Comparison of ENCODE assay signal across 9 cellular contexts in the genomic region with DNA sequence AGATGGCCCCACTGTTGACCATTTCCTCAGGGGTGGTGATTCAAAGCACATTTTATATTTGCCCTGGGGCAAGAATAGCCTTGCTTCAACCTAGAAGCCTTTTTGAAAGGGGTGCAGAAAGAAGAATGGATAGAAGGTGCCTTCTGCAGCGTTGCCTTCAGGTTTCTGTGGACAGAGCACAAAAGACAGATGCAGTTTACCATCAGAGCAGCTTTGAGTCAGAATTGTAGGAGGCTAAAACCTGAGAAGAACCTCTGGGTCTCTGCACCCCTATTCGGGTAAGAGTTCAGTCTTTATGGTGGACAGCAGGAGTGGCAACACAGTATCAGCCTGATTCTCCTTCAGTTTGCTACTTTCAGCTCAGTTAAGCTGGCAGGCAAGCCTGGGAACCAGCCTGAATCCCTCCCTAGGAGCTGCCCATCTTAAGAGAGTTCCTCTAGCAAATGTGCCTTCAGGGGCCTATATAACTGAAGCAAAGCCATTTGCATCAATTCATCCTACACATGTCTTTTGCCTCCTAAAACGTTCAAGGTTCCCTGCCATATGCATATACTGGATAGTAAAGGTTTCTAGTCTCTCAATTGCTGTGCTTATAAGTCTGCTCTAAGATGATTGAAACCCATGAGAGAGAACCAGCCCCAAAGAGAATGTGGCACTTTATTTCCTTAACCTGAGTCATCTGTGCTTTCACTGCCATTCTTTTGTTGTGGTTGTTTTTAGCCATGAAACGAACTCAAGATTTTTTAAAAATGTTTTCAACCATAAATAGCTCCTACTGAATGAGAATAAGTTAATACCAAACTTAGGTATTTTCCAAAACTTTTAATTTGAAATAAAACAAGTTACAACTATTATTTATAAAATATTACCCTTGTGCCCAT.
DNase-seq lines count a peak whose midpoint lies in the region; ATAC-seq and TF ChIP-seq lines count a peak whose summit lies in the region.
"Had no signal": no experiment of that assay in that cellular context is flagged by ENCODE, and none has a peak within 500 bp of the region (broad histone marks: within the 10 kb centered on the region; RNA-seq: fewer than 3 reads in every experiment).

No MANE protein-coding gene starts in this region.

- H4K20me1 ChIP-seq in hepatocyte (ENCODE audit: insufficient read depth, poor library complexity, severe bottlenecking), result no peaks in the 10 kb centered on the region

- intact Hi-C loops in posterior vena cava (cut with DNase I), result no loop called here

- H3K4me1 ChIP-seq in hepatocyte (ENCODE audit: insufficient read depth), result peaks cover 28% of the 10 kb centered on the region

- H3K4me2 ChIP-seq in hepatocyte, result peak overlapping the region; percentile 41

- TF ChIP-seq CTCF in hepatocyte (IDR thresholded peaks at IDR 0.05; ENCODE audit: poor library complexity), result no peak

- H3K36me3 ChIP-seq in hepatocyte (replicated peaks; ENCODE audit: insufficient read depth, low read depth), result no peaks in the 10 kb centered on the region

- peak overlapping the region; percentile 38 for H3K27ac ChIP-seq in hepatocyte

- WGBS in hepatocyte (ENCODE audit: low lambda C conversion rate, missing lambda C conversion rate), result 65% methylated on average over 4 of the region's 4 CpGs

- peaks cover 33% of the 10 kb centered on the region for H3K79me2 ChIP-seq in hepatocyte

- H3K27me3 ChIP-seq in hepatocyte, result no peaks in the 10 kb centered on the region

- peak; percentile 59 for ATAC-seq in GM18511 (IDR thresholded peaks at IDR 0.05; ENCODE audit: unreplicated experiment)
- ATAC-seq in HG02571 (IDR thresholded peaks at IDR 0.05; ENCODE audit: unreplicated experiment), result peak; percentile 55
- ATAC-seq in HG03045 (IDR thresholded peaks at IDR 0.05; ENCODE audit: unreplicated experiment), result no peak

- H3K9me3 ChIP-seq in hepatocyte (ENCODE audit: low read depth), result no peaks in the 10 kb centered on the region

- no peak overlapping the region for H3K4me3 ChIP-seq in hepatocyte

- H2AFZ ChIP-seq in hepatocyte, result no peak overlapping the region

- DNase-seq in LHCN-M2 (ENCODE audit: low read depth), result peak; percentile 58
- DNase-seq in hepatocyte (ENCODE audit: low spot score), result no peak
- no peak for DNase-seq in GF-D8 (lab: John Stamatoyannopoulos, UW)
- no peak for DNase-seq in retina
- no peak for DNase-seq in posterior vena cava (ENCODE audit: low spot score)
- DNase-seq: NCI-H2171 treated with DMSO at 0.1 percent for 48 hours had no signal

- H3K9me2 ChIP-seq in hepatocyte (replicated peaks; ENCODE audit: insufficient read depth), result no peaks in the 10 kb centered on the region
